22 cellular contexts compared by ENCODE assay signal in the genomic region with DNA sequence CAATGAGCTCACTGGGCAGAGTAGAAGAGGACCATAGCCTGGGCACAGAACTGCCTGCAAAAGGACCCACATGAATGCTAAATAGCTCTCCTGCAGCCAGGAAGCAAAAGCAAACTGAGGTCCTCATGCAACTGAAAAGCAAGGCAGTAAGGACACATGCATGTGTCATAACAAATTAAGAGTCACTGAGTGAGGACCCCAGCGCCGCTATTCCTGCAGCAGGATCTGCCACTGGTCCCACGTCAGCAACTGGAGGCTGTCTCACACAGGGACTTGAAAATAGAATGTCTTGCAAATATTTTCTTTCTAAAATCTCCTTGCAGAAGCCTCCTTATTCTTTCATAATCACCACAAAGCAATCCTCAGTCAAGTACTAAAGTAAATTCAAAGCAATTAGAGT.
DNase-seq lines count a peak whose midpoint lies in the region; ATAC-seq, FAIRE-seq and TF ChIP-seq lines count a peak whose summit lies in the region.
"Had no signal": no experiment of that assay in that cellular context is flagged by ENCODE, and none has a peak within 500 bp of the region (broad histone marks: within the 10 kb centered on the region; RNA-seq: fewer than 3 reads in every experiment).

No MANE protein-coding gene starts in this region.

- H3K9ac ChIP-seq in BLaER1 (no peak overlapping the region), H1 (replicated peaks in 1 of 4; ENCODE audit: extremely low read depth in 1 of 4, low read depth in 3 of 4, low read length in 3 of 4) (no peak overlapping the region)

- no peak for TF ChIP-seq RAD21 in H1 (IDR thresholded peaks at IDR 0.05 in 1 of 2, conservative IDR thresholded peaks at IDR 0.05 in 1 of 2; ENCODE audit: low read depth in 2 of 2, low read length in 2 of 2)

- H2BK12ac ChIP-seq in H1 (ENCODE audit: low read depth, low read length), result peak overlapping the region; percentile 20; the same call in 1 of the 2 replicates

- H3K4me2 ChIP-seq in BLaER1 (peak overlapping the region; percentile 12; the same call in 1 of the 2 replicates), GM23338 (peak overlapping the region; percentile 53), H1 (ENCODE audit: insufficient read depth in 1 of 2, low read depth in 2 of 2, low read length in 2 of 2) (no peak overlapping the region)

- no peak overlapping the region for H2BK120ac ChIP-seq in H1 (replicated peaks; ENCODE audit: low read depth, low read length)

- peaks cover 2% of the 10 kb centered on the region for H3K27me3 Mint-ChIP-seq in GM23338 (ENCODE audit: insufficient read depth, low read depth, poor library complexity)

- 0 out of 2 replicates have a peak overlapping the region, but pooled peaks have one; percentile 15 for H2BK20ac ChIP-seq in H1 (ENCODE audit: low read length)

- H2AFZ ChIP-seq in GM23338 (peak overlapping the region; percentile 69; the same call in 1 of the 2 replicates), H1 (ENCODE audit: low read length) (no peak overlapping the region)

- no peak overlapping the region for H3K4ac ChIP-seq in H1 (replicated peaks; ENCODE audit: insufficient read length, low read depth, low read length)

- no peak for DNase-seq in GM23338 (ENCODE audit: low spot score)
- DNase-seq in H1 (ENCODE audit: low read depth in 1 of 2, low spot score in 2 of 2), result no peak
- peak; percentile 62 for DNase-seq in retina
- no peak for DNase-seq in iPS-NIHi11 (ENCODE audit: low spot score)
- DNase-seq in AG08396 (ENCODE audit: low spot score), result no peak
- no peak for DNase-seq in NCI-H128 (lab: John Stamatoyannopoulos, UW; ENCODE audit: unreplicated experiment)
- DNase-seq: AML-193; BE2C; Caco-2; CD4-positive, CD25-positive, alpha-beta regulatory T cell; CD8-positive, alpha-beta T cell; DMS153; DND-41; GDM1; GOT3; H7 had no signal

- no peaks in the 10 kb centered on the region for H3K23me2 ChIP-seq in H1 (ENCODE audit: low read depth, low read length)

- CTCF ChIA-PET in H1 (lab: Charles Lee; ENCODE audit: partially characterized antibody), result interaction anchor here (1.2 kb wide), 2 partner anchors 15 to 202 kb away, joined by 3 read pairs; no protein-coding TSS in a partner anchor

- H4K8ac ChIP-seq in H1 (ENCODE audit: extremely low read depth, insufficient read depth, low read length), result no peak overlapping the region

- H3K23ac ChIP-seq in H1 (ENCODE audit: insufficient read length), result no peak overlapping the region

- 95% methylated on average over 3 of the region's 3 CpGs; no CpG with 5 or more reads in 1 of the 2 experiments for WGBS in H1 (ENCODE audit: extremely low coverage in 1 of 2, insufficient coverage in 1 of 2, insufficient read length in 1 of 2, insufficient replicate concordance in 2 of 2, low coverage in 1 of 2, low lambda C conversion rate in 2 of 2, missing lambda C conversion rate in 1 of 2), 2 experiments

- H4K20me1 ChIP-seq in BLaER1 (no peaks in the 10 kb centered on the region), GM23338 (replicated peaks; ENCODE audit: insufficient read depth) (no peaks in the 10 kb centered on the region), H1 (replicated peaks in 1 of 2; ENCODE audit: control insufficient read depth in 1 of 2, insufficient read depth in 2 of 2, low read length in 2 of 2) (no peaks in the 10 kb centered on the region)

- H3K9me2 ChIP-seq in GM23338 (ENCODE audit: insufficient read depth), result peaks cover 8% of the 10 kb centered on the region

- no peak for ATAC-seq in GM23338
- ATAC-seq: CD8-positive, alpha-beta T cell; GM12878; HCT116 had no signal

- H3K27ac ChIP-seq in BLaER1, result no peak overlapping the region
- no peak overlapping the region for H3K27ac ChIP-seq in GM23338 (ENCODE audit: low read depth)
- H3K27ac ChIP-seq in H1 (ENCODE audit: low read depth, low read length), result no peak overlapping the region
- H3K27ac ChIP-seq: 22Rv1, C4-2B had no signal

- no peaks in the 10 kb centered on the region for H3K79me1 ChIP-seq in H1 (ENCODE audit: low read depth, low read length)

- no peak for TF ChIP-seq CTCF in GM23338 (conservative IDR thresholded peaks at IDR 0.05; ENCODE audit: low read depth in 2 of 2)
- no peak for TF ChIP-seq CTCF in H1 (IDR thresholded peaks at IDR 0.05; ENCODE audit: control extremely low read depth in 1 of 3, insufficient read depth in 1 of 3, low read depth in 1 of 3, low read length in 3 of 3)

- H3F3A ChIP-seq in GM23338 (replicated peaks; ENCODE audit: low read depth), result no peaks in the 10 kb centered on the region

- H4K5ac ChIP-seq in H1 (ENCODE audit: insufficient read length, low read depth, low read length), result no peak overlapping the region

- FAIRE-seq in H1 (lab: Jason Lieb, UNC), result no peak
- FAIRE-seq: A204.1, GM12878 had no signal

- TF ChIP-seq POLR2A in H1 (IDR thresholded peaks at IDR 0.05; ENCODE audit: control extremely low read depth in 1 of 2, low read depth in 2 of 2, low read length in 2 of 2), result no peak

- H2BK15ac ChIP-seq in H1 (ENCODE audit: low read length), result no peak overlapping the region

- TF ChIP-seq EP300 in H1 (IDR thresholded peaks at IDR 0.05; ENCODE audit: borderline replicate concordance in 1 of 2, low read depth in 2 of 2, low read length in 2 of 2), result no peak

- no peak overlapping the region for H2BK5ac ChIP-seq in H1 (ENCODE audit: low read depth, low read length)

- peak overlapping the region; percentile 3; the same call in 1 of the 2 replicates for H3K18ac ChIP-seq in H1 (ENCODE audit: extremely low read depth, low read length)

- no peak overlapping the region for H3K4me3 Mint-ChIP-seq in GM23338
- H3K4me3 Mint-ChIP-seq: CD4-positive, CD25-positive, alpha-beta regulatory T cell; CD8-positive, alpha-beta T cell had no signal

- no peak overlapping the region for H2AK5ac ChIP-seq in H1 (ENCODE audit: low read depth, low read length)

- H3K79me2 ChIP-seq in GM23338 (replicated peaks; ENCODE audit: insufficient read depth), result no peaks in the 10 kb centered on the region
- H3K79me2 ChIP-seq in H1 (ENCODE audit: control insufficient read depth in 1 of 2, insufficient read depth in 2 of 2, low read length in 2 of 2), result no peaks in the 10 kb centered on the region

- H3K9me3 ChIP-seq in BLaER1 (peaks cover 10% of the 10 kb centered on the region), H1 (ENCODE audit: insufficient read depth in 2 of 2, low read depth in 1 of 2, low read length in 1 of 2) (no peaks in the 10 kb centered on the region)
- H3K9me3 ChIP-seq: BE2C, Caco-2 had no signal

- no peak overlapping the region for H3K56ac ChIP-seq in H1 (replicated peaks; ENCODE audit: insufficient read length, low read depth, low read length)

- H3K4me1 Mint-ChIP-seq in GM23338, result peaks cover 47% of the 10 kb centered on the region

- no peak overlapping the region for H3K4me3 ChIP-seq in BLaER1
- H3K4me3 ChIP-seq in GM23338, result no peak overlapping the region
- no peak overlapping the region for H3K4me3 ChIP-seq in H1 (ENCODE audit: extremely low read depth in 1 of 4, insufficient read depth in 2 of 4, low read depth in 3 of 4, low read length in 4 of 4)
- H3K4me3 ChIP-seq: GM12878 had no signal

- H3K36me3 Mint-ChIP-seq in GM23338 (ENCODE audit: low read depth), result peaks cover 3% of the 10 kb centered on the region; the same call in 2 of the 3 replicates
- H3K36me3 Mint-ChIP-seq: CD4-positive, CD25-positive, alpha-beta regulatory T cell; CD8-positive, alpha-beta T cell had no signal

- H3K27ac Mint-ChIP-seq in GM23338, result no peak overlapping the region
- H3K27ac Mint-ChIP-seq: CD4-positive, CD25-positive, alpha-beta regulatory T cell; CD8-positive, alpha-beta T cell had no signal

- H3K27me3 ChIP-seq in BLaER1 (no peaks in the 10 kb centered on the region), GM23338 (ENCODE audit: insufficient read depth) (no peaks in the 10 kb centered on the region), H1 (replicated peaks in 1 of 4; ENCODE audit: control insufficient read depth in 3 of 4, extremely low read depth in 1 of 4, insufficient read depth in 3 of 4, low read length in 3 of 4) (no peaks in the 10 kb centered on the region; a peak in 1 of 7 replicates)
- H3K27me3 ChIP-seq: BE2C had no signal

- no peak overlapping the region for H3K14ac ChIP-seq in H1 (ENCODE audit: insufficient read length)

- H3K36me3 ChIP-seq in BLaER1 (no peaks in the 10 kb centered on the region), GM23338 (ENCODE audit: insufficient read depth) (no peaks in the 10 kb centered on the region; the same call in 1 of the 2 replicates), H1 (ENCODE audit: control insufficient read depth in 2 of 4, insufficient read depth in 4 of 4, low read length in 3 of 4) (no peaks in the 10 kb centered on the region)
- H3K36me3 ChIP-seq: BE2C had no signal

- POLR2A ChIA-PET in H1 (lab: Charles Lee; ENCODE audit: partially characterized antibody), result no interaction called here

- H3K4me1 ChIP-seq in BLaER1, result peaks cover 70% of the 10 kb centered on the region
- H3K4me1 ChIP-seq in GM23338 (ENCODE audit: insufficient read depth), result peaks cover 42% of the 10 kb centered on the region
- peaks cover 4 to 23% (median 14%) of the 10 kb centered on the region in 4 experiments; a peak in 5 of 7 replicates for H3K4me1 ChIP-seq in H1 (replicated peaks in 1 of 4; ENCODE audit: control insufficient read depth in 3 of 4, insufficient read depth in 4 of 4, low read length in 3 of 4)
- H3K4me1 ChIP-seq: BE2C, Caco-2 had no signal

- peaks cover 5% of the 10 kb centered on the region; the same call in 2 of the 3 replicates for H3K9me3 Mint-ChIP-seq in GM23338
- H3K9me3 Mint-ChIP-seq: CD8-positive, alpha-beta T cell had no signal

- peak overlapping the region; percentile 36 for H4K91ac ChIP-seq in H1 (replicated peaks; ENCODE audit: insufficient read length, low read length)

TF ChIP-seq in GM23338, 12 proteins besides CTCF, POLR2A, EP300 and RAD21:
- no peak for TF ChIP-seq ZNF331 (CRISPR knock-in tag; IDR thresholded peaks at IDR 0.05; ENCODE audit: low read depth)

TF ChIP-seq in H1, 55 proteins besides CTCF, POLR2A, EP300 and RAD21:
- TF ChIP-seq CREB1 (IDR thresholded peaks at IDR 0.05), result no peak

Comparison
In these comparisons a context has a peak if more than half of its experiments do, and no peak if none do; other contexts are left out.
1. H3K4me2 ChIP-seq: peak in BLaER1 (single experiment) and GM23338 (single experiment); none in H1 (0 of 2).